8 cellular contexts compared by ENCODE assay signal in the genomic region with DNA sequence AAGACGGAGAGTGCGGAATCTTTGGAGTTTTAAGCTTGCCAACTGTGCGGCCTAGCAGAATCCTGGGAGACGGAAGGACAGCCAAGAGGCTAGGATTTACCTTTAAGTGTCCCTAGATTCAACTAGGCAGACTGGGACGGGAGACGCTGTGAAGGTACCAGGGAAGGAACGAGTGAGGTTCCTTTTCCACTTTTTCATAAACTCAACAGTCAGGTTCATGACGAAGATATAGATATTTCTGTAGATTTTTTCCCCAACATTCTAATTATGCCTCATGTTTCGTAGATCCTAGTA. TPM values are rescaled to one million over a fixed set of nuclear protein-coding genes. Genes with fewer than 3 reads are reported as not detected.
DNase-seq lines count a peak whose midpoint lies in the region; ATAC-seq, FAIRE-seq and TF ChIP-seq lines count a peak whose summit lies in the region.

No MANE protein-coding gene starts in this region.

- TF ChIP-seq POLR2A in thyroid gland (IDR thresholded peaks at IDR 0.05) = no peak

- H3K9ac ChIP-seq in adipocyte (ENCODE audit: low read length) = peak overlapping the region; percentile 98
- H3K9ac ChIP-seq in kidney (ENCODE audit: low read length in 2 of 2) = peak overlapping the region; percentile 82 to 95

- H3K4me1 ChIP-seq in adipocyte (ENCODE audit: control insufficient read depth, insufficient read depth, low read length) = peaks cover 32% of the 10 kb centered on the region
- H3K4me1 ChIP-seq in kidney (ENCODE audit: control insufficient read depth in 1 of 2, insufficient read depth in 1 of 2, low read depth in 1 of 2, low read length in 2 of 2) = peaks cover 19% of the 10 kb centered on the region in 2 donors
- H3K4me1 ChIP-seq in thyroid gland = peaks cover 33 to 39% of the 10 kb centered on the region in 2 donors

- no peak for DNase-seq in activated CD4-positive, alpha-beta T cell treated with anti-CD3 and anti-CD28 coated beads, Interleukin-2, amount 10 ng/mL, durations not matched to agents 24 days and 14 days
- DNase-seq in activated CD4-positive, alpha-beta T cell treated with anti-CD3 and anti-CD28 coated beads, Interleukin-2, amount 50 U/mL, for 48 hours = no peak
- DNase-seq in adipocyte (ENCODE audit: low read depth) (no peak), kidney (no peak), thyroid gland (no peak), NCI-H1105 (lab: John Stamatoyannopoulos, UW) (no peak)

- peak overlapping the region; percentile 99 to 100 for H3K27ac ChIP-seq in kidney (ENCODE audit: low read depth in 2 of 2, low read length in 2 of 2)
- peak overlapping the region in 2 of 3 donors; percentile 98 to 99 for H3K27ac ChIP-seq in thyroid gland

- H3K27ac Mint-ChIP-seq in activated CD4-positive, alpha-beta T cell treated with anti-CD3 and anti-CD28 coated beads, Interleukin-2, amount 10 ng/mL, durations not matched to agents 24 days and 14 days = peak overlapping the region; percentile 100

- H3K36me3 Mint-ChIP-seq in activated CD4-positive, alpha-beta T cell treated with anti-CD3 and anti-CD28 coated beads, Interleukin-2, amount 10 ng/mL, durations not matched to agents 24 days and 14 days (ENCODE audit: low read depth) = peaks cover 60% of the 10 kb centered on the region

- H3K4me3 Mint-ChIP-seq in activated CD4-positive, alpha-beta T cell treated with anti-CD3 and anti-CD28 coated beads, Interleukin-2, amount 10 ng/mL, durations not matched to agents 24 days and 14 days = peak overlapping the region; percentile 92

- no peak for FAIRE-seq in kidney (lab: Jason Lieb, UNC)

- H3K36me3 ChIP-seq in adipocyte (ENCODE audit: control insufficient read depth, insufficient read depth, low read length, severe bottlenecking) = peaks cover 2% of the 10 kb centered on the region
- H3K36me3 ChIP-seq in kidney (ENCODE audit: control insufficient read depth in 1 of 2, insufficient read depth in 2 of 2, low read length in 2 of 2) = peaks cover 0 to 3% of the 10 kb centered on the region in 2 donors
- no peaks in the 10 kb centered on the region for H3K36me3 ChIP-seq in thyroid gland

- 0 to 1% methylated on average over 9 of the region's 9 CpGs for WGBS in thyroid gland, 2 donors

- ATAC-seq in HG02798 (IDR thresholded peaks at IDR 0.05; ENCODE audit: poor library complexity, unreplicated experiment) = no peak
- no peak for ATAC-seq in HG03097 (IDR thresholded peaks at IDR 0.05; ENCODE audit: low FRiP score, unreplicated experiment)

- H3K9me3 Mint-ChIP-seq in activated CD4-positive, alpha-beta T cell treated with anti-CD3 and anti-CD28 coated beads, Interleukin-2, amount 10 ng/mL, durations not matched to agents 24 days and 14 days = no peaks in the 10 kb centered on the region

- intact Hi-C loops in activated CD4-positive, alpha-beta T cell treated with anti-CD3 and anti-CD28 coated beads, Interleukin-2, amount 10 ng/mL, durations not matched to agents 24 days and 14 days (cut with micrococcal nuclease) = loop anchor here (1.0 to 10.0 kb wide), 8 partner anchors 25 to 1477 kb away; partner anchors contain the start of genes COPS2, DTWD1, EID1 and FAM227B
- intact Hi-C loops in kidney (cut with DNase I) (no loop called here), thyroid gland (cut with DNase I) (no loop called here)

- TF ChIP-seq CTCF in kidney (IDR thresholded peaks at IDR 0.05; ENCODE audit: borderline replicate concordance, extremely low read depth, insufficient read depth) = no peak
- no peak for TF ChIP-seq CTCF in thyroid gland (IDR thresholded peaks at IDR 0.05)

- H3K27me3 Mint-ChIP-seq in activated CD4-positive, alpha-beta T cell treated with anti-CD3 and anti-CD28 coated beads, Interleukin-2, amount 10 ng/mL, durations not matched to agents 24 days and 14 days = peaks cover 2% of the 10 kb centered on the region

- H3K27me3 ChIP-seq in adipocyte (replicated peaks; ENCODE audit: control insufficient read depth, insufficient read depth, low read length) = no peaks in the 10 kb centered on the region
- no peaks in the 10 kb centered on the region for H3K27me3 ChIP-seq in thyroid gland

- peak overlapping the region; percentile 98 for H3K4me3 ChIP-seq in adipocyte (ENCODE audit: low read length)
- H3K4me3 ChIP-seq in kidney (ENCODE audit: low read length in 2 of 2) = peak overlapping the region; percentile 93 to 100
- peak overlapping the region; percentile 92 to 96 (median 93) for H3K4me3 ChIP-seq in thyroid gland (replicated peaks in 1 of 3)

- peaks cover 39% of the 10 kb centered on the region for H3K4me1 Mint-ChIP-seq in activated CD4-positive, alpha-beta T cell treated with anti-CD3 and anti-CD28 coated beads, Interleukin-2, amount 10 ng/mL, durations not matched to agents 24 days and 14 days

- H3K9me3 ChIP-seq in adipocyte (ENCODE audit: control insufficient read depth, low read length) = no peaks in the 10 kb centered on the region
- H3K9me3 ChIP-seq in kidney (ENCODE audit: control insufficient read depth in 1 of 2, low read length in 2 of 2) = no peaks in the 10 kb centered on the region
- no peaks in the 10 kb centered on the region for H3K9me3 ChIP-seq in thyroid gland

RNA-seq across cellular contexts. Expression of gene GABPB1, which starts 0.6 kb away (rescaled TPM):
- 78.3 and 79.5 TPM in 2 replicates for total RNA-seq in activated CD4-positive, alpha-beta T cell treated with anti-CD3 and anti-CD28 coated beads, Interleukin-2, amount 10 ng/mL, durations not matched to agents 24 days and 14 days
- total RNA-seq in kidney (20.6 TPM), thyroid gland (10 to 100 TPM; 22.2 to 30.0 (median 27.3) TPM)
- 6.2 TPM for polyA plus RNA-seq in kidney (ENCODE audit: insufficient read depth, low read depth, low replicate concordance)
